29 cellular contexts compared by ENCODE assay signal in genomic region chr3:58150800-58151199, GRCh38. TPM values are rescaled to one million over a fixed set of nuclear protein-coding genes. Genes with fewer than 3 reads are reported as not detected.
A peak's percentile ranks its signal among the peaks of the same experiment; 100 is the strongest.
DNase-seq lines count a peak whose midpoint lies in the region; ATAC-seq, FAIRE-seq and TF ChIP-seq lines count a peak whose summit lies in the region.
"Had no signal": no experiment of that assay in that cellular context is flagged by ENCODE, and none has a peak within 500 bp of the region (broad histone marks: within the 10 kb centered on the region; RNA-seq: fewer than 3 reads in every experiment).

No MANE protein-coding gene starts in this region.

- H2AFZ ChIP-seq in astrocyte (ENCODE audit: low read depth, low read length), result no peak overlapping the region

- no peak overlapping the region for H3K27ac Mint-ChIP-seq in astrocyte (ENCODE audit: unreplicated experiment)
- H3K27ac Mint-ChIP-seq: activated naive CD8-positive, alpha-beta T cell treated with anti-CD3 and anti-CD28 coated beads for 36 hours; naive thymus-derived CD4-positive, alpha-beta T cell had no signal

- peaks cover 46% of the 10 kb centered on the region for H3K36me3 Mint-ChIP-seq in astrocyte (ENCODE audit: low read depth, unreplicated experiment)

- no peak overlapping the region for H3K4me3 Mint-ChIP-seq in astrocyte (ENCODE audit: unreplicated experiment)
- H3K4me3 Mint-ChIP-seq: activated naive CD8-positive, alpha-beta T cell treated with anti-CD3 and anti-CD28 coated beads for 36 hours; naive thymus-derived CD4-positive, alpha-beta T cell had no signal

- peaks cover 37% of the 10 kb centered on the region for H4K20me1 ChIP-seq in astrocyte (ENCODE audit: insufficient read depth, low read length)

- WGBS in gastroesophageal sphincter (ENCODE audit: low coverage in 1 of 2), 2 donors, result 60 to 86% methylated on average over 2 to 7 of the region's 13 CpGs

- no peak overlapping the region for H3K9ac ChIP-seq in astrocyte (ENCODE audit: low read length)

- H3K79me2 ChIP-seq in astrocyte (ENCODE audit: insufficient read depth, low read length), result no peaks in the 10 kb centered on the region

- FAIRE-seq in astrocyte (lab: Jason Lieb, UNC), result no peak
- FAIRE-seq: GM12878, H1 had no signal

- TF ChIP-seq CTCF in 22Rv1 (IDR thresholded peaks at IDR 0.05) (no peak), astrocyte (IDR thresholded peaks at IDR 0.05; ENCODE audit: insufficient read depth, low read depth, low read length) (no peak), gastroesophageal sphincter (IDR thresholded peaks at IDR 0.05) (no peak)

- no peak for TF ChIP-seq EP300 in gastroesophageal sphincter (IDR thresholded peaks at IDR 0.05)

- TF ChIP-seq POLR2A in gastroesophageal sphincter (IDR thresholded peaks at IDR 0.05), result no peak

- peaks cover 82% of the 10 kb centered on the region for H3K36me3 ChIP-seq in astrocyte (ENCODE audit: insufficient read depth, low read length)
- H3K36me3 ChIP-seq in gastroesophageal sphincter, result peaks cover 0 to 100% of the 10 kb centered on the region in 2 donors

- H3K4me1 ChIP-seq in astrocyte (ENCODE audit: insufficient read depth, low read length) (no peaks in the 10 kb centered on the region), gastroesophageal sphincter (peaks cover 0 to 22% (median 0%) of the 10 kb centered on the region in 3 donors)

- no peak overlapping the region for H3K4me2 ChIP-seq in astrocyte (ENCODE audit: low read length)

- ATAC-seq in gastroesophageal sphincter, result no peak
- ATAC-seq in GM21576 (IDR thresholded peaks at IDR 0.05; ENCODE audit: unreplicated experiment), result no peak
- ATAC-seq: GM12878; naive thymus-derived CD4-positive, alpha-beta T cell; SK-N-SH treated with all-trans-retinoic acid at 6 μM for 48 hours had no signal

- no peaks in the 10 kb centered on the region for H3K4me1 Mint-ChIP-seq in astrocyte (ENCODE audit: low read depth, unreplicated experiment)
- H3K4me1 Mint-ChIP-seq: activated naive CD8-positive, alpha-beta T cell treated with anti-CD3 and anti-CD28 coated beads for 36 hours had no signal

- H3K27me3 ChIP-seq in astrocyte (ENCODE audit: insufficient read depth, low read length) (no peaks in the 10 kb centered on the region), gastroesophageal sphincter (no peaks in the 10 kb centered on the region)
- H3K27me3 ChIP-seq: heart right ventricle, tibial nerve had no signal

- no peaks in the 10 kb centered on the region for H3K27me3 Mint-ChIP-seq in astrocyte (ENCODE audit: low read depth, unreplicated experiment)
- H3K27me3 Mint-ChIP-seq: activated naive CD8-positive, alpha-beta T cell treated with anti-CD3 and anti-CD28 coated beads for 36 hours; naive thymus-derived CD4-positive, alpha-beta T cell had no signal

- no peaks in the 10 kb centered on the region for H3K9me3 Mint-ChIP-seq in astrocyte (ENCODE audit: unreplicated experiment)
- H3K9me3 Mint-ChIP-seq: activated naive CD8-positive, alpha-beta T cell treated with anti-CD3 and anti-CD28 coated beads for 36 hours; naive thymus-derived CD4-positive, alpha-beta T cell had no signal

- no peaks in the 10 kb centered on the region for H3K9me3 ChIP-seq in astrocyte (ENCODE audit: insufficient read depth, low read depth, low read length)
- H3K9me3 ChIP-seq in gastroesophageal sphincter, result no peaks in the 10 kb centered on the region
- H3K9me3 ChIP-seq: heart right ventricle, tibial nerve had no signal

- peak overlapping the region; percentile 93 for H3K27ac ChIP-seq in 22Rv1
- H3K27ac ChIP-seq in astrocyte (ENCODE audit: low read depth, low read length), result no peak overlapping the region
- H3K27ac ChIP-seq in gastroesophageal sphincter, result peak overlapping the region in 3 of 4 donors; percentile 8 to 45 (median 29)

- peak; percentile 54 for DNase-seq in EH (ENCODE audit: low read depth)
- DNase-seq in astrocyte (ENCODE audit: low read depth), result peak; percentile 31
- DNase-seq in RKO (ENCODE audit: low spot score), result no peak
- no peak for DNase-seq in NCI-H2107 (lab: John Stamatoyannopoulos, UW)
- DNase-seq in activated naive CD4-positive, alpha-beta T cell treated with Interleukin-2 at 50 U/mL for 16 hours, result no peak
- DNase-seq: activated CD4-positive, alpha-beta T cell treated with anti-CD3 and anti-CD28 coated beads for 4 hours; activated effector memory CD4-positive, alpha-beta T cell treated with Interleukin-2 at 50 U/mL for 16 hours; activated naive CD8-positive, alpha-beta T cell treated with anti-CD3 and anti-CD28 coated beads for 36 hours; activated T-cell treated with anti-CD3 and anti-CD28 coated beads for 4 hours; dermis blood vessel endothelial cell; DMS79 treated with DMSO at 0.1 percent for 48 hours; heart right ventricle; Kasumi-1; left cardiac atrium; naive thymus-derived CD4-positive, alpha-beta T cell; NCI-H146; NCI-H510A; stimulated activated CD4-positive, alpha-beta T cell treated with anti-CD3 and anti-CD28 coated beads, Interleukin-1b, Interleukin-23, amount 100 ng/mL, for 48 hours; T-helper 2 cell had no signal

- H3K4me3 ChIP-seq in astrocyte (ENCODE audit: insufficient read depth, low read depth, low read length) (no peak overlapping the region), gastroesophageal sphincter (no peak overlapping the region)
- H3K4me3 ChIP-seq: GM12878, heart right ventricle, skin epidermis, tibial nerve had no signal

RNA-seq across cellular contexts. Expression of gene DNASE1L3, which starts 60.0 kb away (rescaled TPM):
- total RNA-seq in astrocyte (not detected in 2 replicates), gastroesophageal sphincter (1 to 10 TPM in 2 of 4 donors, under 1 TPM in 1, not detected in 1; 0.58 to 2.4 (median 1.3) TPM)
- total RNA-seq: A673; activated naive CD8-positive, alpha-beta T cell treated with anti-CD3 and anti-CD28 coated beads for 36 hours; fibroblast of villous mesenchyme; H1 had no signal

Comparison
In these comparisons a context has a peak if more than half of its experiments do, and no peak if none do; other contexts are left out.
1. DNase-seq: peak in EH (single experiment) and astrocyte (single experiment); none in RKO (single experiment), NCI-H2107 (single experiment) and activated naive CD4-positive, alpha-beta T cell treated with Interleukin-2 at 50 U/mL for 16 hours (single experiment).